Comparison of ENCODE assay signal across 24 cellular contexts in the genomic region with DNA sequence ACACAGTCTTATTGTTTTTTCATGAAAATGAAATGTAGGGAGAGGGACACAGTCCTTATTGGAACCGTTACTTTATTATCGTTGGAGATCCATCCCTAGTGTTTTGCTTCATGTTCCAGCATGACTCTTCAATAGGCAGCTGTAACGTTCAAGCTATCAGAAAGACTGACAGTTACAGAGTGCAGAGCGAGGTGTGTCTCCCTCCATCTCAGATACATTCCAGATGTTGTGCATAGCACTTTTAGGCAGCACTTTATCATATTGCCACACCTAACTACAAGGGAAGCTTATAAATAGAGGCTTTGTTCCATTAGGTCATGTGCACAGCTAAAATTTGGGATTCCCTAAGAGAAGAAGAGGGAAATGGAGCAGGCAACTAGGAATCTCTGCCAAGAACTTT.
"Had no signal": no experiment of that assay in that cellular context is flagged by ENCODE, and none has a peak within 500 bp of the region (broad histone marks: within the 10 kb centered on the region; RNA-seq: fewer than 3 reads in every experiment).

No MANE protein-coding gene starts in this region.

- H3K27me3 ChIP-seq: left lung, sigmoid colon, testis, tibial nerve, upper lobe of right lung, vagina had no signal

- H3K79me2 ChIP-seq: parathyroid adenoma had no signal

- H2AFZ ChIP-seq: parathyroid adenoma had no signal

- ATAC-seq: psoas muscle; stimulated activated naive B cell treated with anti-CD40 and anti-IgM and Interleukin-4, amounts not matched to agents 10 μg/mL and 1 μg/mL and 100 μg/mL, for 72 hours; stimulated activated naive CD8-positive, alpha-beta T cell treated with anti-CD3 and anti-CD28 coated beads, Interleukin-15, amount 100 ng/mL, for 72 hours; upper lobe of right lung had no signal

- H3K4me3 ChIP-seq: coronary artery, left lung, lung, psoas muscle, sigmoid colon, skin epidermis, testis, tibial nerve, upper lobe of right lung, vagina had no signal

- H3K36me3 ChIP-seq: left lung, sigmoid colon, tibial nerve, upper lobe of right lung, vagina had no signal

- H3K27ac Mint-ChIP-seq: endodermal cell; naive B cell; nephron; stimulated activated naive B cell treated with anti-CD40 and anti-IgM and Interleukin-4, amounts not matched to agents 10 μg/mL and 1 μg/mL and 100 μg/mL, for 72 hours; stimulated activated naive CD8-positive, alpha-beta T cell treated with anti-CD3 and anti-CD28 coated beads, Interleukin-15, amount 100 ng/mL, for 72 hours had no signal

- H3K36me3 Mint-ChIP-seq: naive B cell; stimulated activated naive B cell treated with anti-CD40 and anti-IgM and Interleukin-4, amounts not matched to agents 10 μg/mL and 1 μg/mL and 100 μg/mL, for 72 hours had no signal

- H3K27me3 Mint-ChIP-seq: naive B cell; stimulated activated naive B cell treated with anti-CD40 and anti-IgM and Interleukin-4, amounts not matched to agents 10 μg/mL and 1 μg/mL and 100 μg/mL, for 72 hours; stimulated activated naive CD8-positive, alpha-beta T cell treated with anti-CD3 and anti-CD28 coated beads, Interleukin-15, amount 100 ng/mL, for 72 hours had no signal

- H3K9ac ChIP-seq: parathyroid adenoma had no signal

- H3K9me3 Mint-ChIP-seq: endodermal cell; nephron; stimulated activated naive B cell treated with anti-CD40 and anti-IgM and Interleukin-4, amounts not matched to agents 10 μg/mL and 1 μg/mL and 100 μg/mL, for 72 hours had no signal

- DNase-seq: effector CD4-positive, alpha-beta T cell; endodermal cell; erythroblast; foreskin melanocyte; head of caudate nucleus; hypothalamus; left lung; naive B cell; psoas muscle; retina; sigmoid colon; stimulated activated CD4-positive, alpha-beta T cell treated with anti-CD3 and anti-CD28 coated beads, Interleukin-2, amount 100 ng/mL, for 24 hours; stimulated activated CD4-positive, alpha-beta T cell treated with anti-CD3 and anti-CD28 coated beads, Interleukin-4, amount 100 ng/mL, for 4 hours; stimulated activated naive B cell treated with anti-CD40 and anti-IgM and Interleukin-4, amounts not matched to agents 10 μg/mL and 1 μg/mL and 100 μg/mL, for 72 hours; stimulated activated naive CD8-positive, alpha-beta T cell treated with anti-CD3 and anti-CD28 coated beads, Interleukin-15, amount 100 ng/mL, for 72 hours; testis; upper lobe of right lung had no signal

- H3K4me1 Mint-ChIP-seq: endodermal cell; naive B cell; nephron; stimulated activated naive B cell treated with anti-CD40 and anti-IgM and Interleukin-4, amounts not matched to agents 10 μg/mL and 1 μg/mL and 100 μg/mL, for 72 hours; stimulated activated naive CD8-positive, alpha-beta T cell treated with anti-CD3 and anti-CD28 coated beads, Interleukin-15, amount 100 ng/mL, for 72 hours had no signal

- H3K9me3 ChIP-seq: left lung, psoas muscle, sigmoid colon, testis, tibial nerve, upper lobe of right lung, vagina had no signal

- H3K4me3 Mint-ChIP-seq: endodermal cell; naive B cell; nephron; stimulated activated naive B cell treated with anti-CD40 and anti-IgM and Interleukin-4, amounts not matched to agents 10 μg/mL and 1 μg/mL and 100 μg/mL, for 72 hours; stimulated activated naive CD8-positive, alpha-beta T cell treated with anti-CD3 and anti-CD28 coated beads, Interleukin-15, amount 100 ng/mL, for 72 hours had no signal

- H3K4me1 ChIP-seq: left lung, parathyroid adenoma, psoas muscle, sigmoid colon, testis, tibial nerve, upper lobe of right lung, vagina had no signal

- H3K27ac ChIP-seq: coronary artery, left lung, parathyroid adenoma, psoas muscle, sigmoid colon, skin epidermis, testis, tibial nerve, upper lobe of right lung, vagina had no signal
